Comparison of ENCODE assay signal across 1 cellular context in the genomic region with DNA sequence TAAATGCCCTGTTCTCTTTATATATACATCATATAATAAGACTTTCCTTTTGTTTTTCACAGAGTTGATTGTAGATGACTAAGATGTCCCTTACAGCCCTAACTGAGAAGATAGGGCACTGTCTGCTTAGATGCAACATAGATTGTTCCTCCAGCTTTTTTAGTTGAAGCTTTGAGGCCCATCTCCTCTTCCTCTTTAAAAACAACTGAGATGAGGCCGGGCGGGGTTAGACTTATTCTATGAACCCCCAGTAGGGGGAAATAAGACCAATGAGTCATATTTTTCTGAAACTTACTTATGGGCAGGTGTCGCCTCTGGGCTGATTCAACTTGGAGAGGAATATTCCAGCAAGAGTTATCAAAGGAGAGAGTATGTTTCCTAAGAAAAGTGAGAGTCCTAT.
TF ChIP-seq lines count a peak whose summit lies in the region.

No MANE protein-coding gene starts in this region.

TF ChIP-seq in GM23338, 12 proteins besides CTCF, POLR2A, EP300 and RAD21 (continued from another document):
- TF ChIP-seq, protein P1, sequence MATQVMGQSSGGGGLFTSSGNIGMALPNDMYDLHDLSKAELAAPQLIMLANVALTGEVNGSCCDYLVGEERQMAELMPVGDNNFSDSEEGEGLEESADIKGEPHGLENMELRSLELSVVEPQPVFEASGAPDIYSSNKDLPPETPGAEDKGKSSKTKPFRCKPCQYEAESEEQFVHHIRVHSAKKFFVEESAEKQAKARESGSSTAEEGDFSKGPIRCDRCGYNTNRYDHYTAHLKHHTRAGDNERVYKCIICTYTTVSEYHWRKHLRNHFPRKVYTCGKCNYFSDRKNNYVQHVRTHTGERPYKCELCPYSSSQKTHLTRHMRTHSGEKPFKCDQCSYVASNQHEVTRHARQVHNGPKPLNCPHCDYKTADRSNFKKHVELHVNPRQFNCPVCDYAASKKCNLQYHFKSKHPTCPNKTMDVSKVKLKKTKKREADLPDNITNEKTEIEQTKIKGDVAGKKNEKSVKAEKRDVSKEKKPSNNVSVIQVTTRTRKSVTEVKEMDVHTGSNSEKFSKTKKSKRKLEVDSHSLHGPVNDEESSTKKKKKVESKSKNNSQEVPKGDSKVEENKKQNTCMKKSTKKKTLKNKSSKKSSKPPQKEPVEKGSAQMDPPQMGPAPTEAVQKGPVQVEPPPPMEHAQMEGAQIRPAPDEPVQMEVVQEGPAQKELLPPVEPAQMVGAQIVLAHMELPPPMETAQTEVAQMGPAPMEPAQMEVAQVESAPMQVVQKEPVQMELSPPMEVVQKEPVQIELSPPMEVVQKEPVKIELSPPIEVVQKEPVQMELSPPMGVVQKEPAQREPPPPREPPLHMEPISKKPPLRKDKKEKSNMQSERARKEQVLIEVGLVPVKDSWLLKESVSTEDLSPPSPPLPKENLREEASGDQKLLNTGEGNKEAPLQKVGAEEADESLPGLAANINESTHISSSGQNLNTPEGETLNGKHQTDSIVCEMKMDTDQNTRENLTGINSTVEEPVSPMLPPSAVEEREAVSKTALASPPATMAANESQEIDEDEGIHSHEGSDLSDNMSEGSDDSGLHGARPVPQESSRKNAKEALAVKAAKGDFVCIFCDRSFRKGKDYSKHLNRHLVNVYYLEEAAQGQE (IDR thresholded peaks at IDR 0.05; ENCODE audit: unreplicated experiment) = no peak
- TF ChIP-seq JUNB (IDR thresholded peaks at IDR 0.05; ENCODE audit: unreplicated experiment) = no peak
